8 cellular contexts compared by ENCODE assay signal in genomic region chr5:76649140-76649539, GRCh38. TPM values are rescaled to one million over a fixed set of nuclear protein-coding genes. Genes with fewer than 3 reads are reported as not detected.
"Had no signal": no experiment of that assay in that cellular context is flagged by ENCODE, and none has a peak within 500 bp of the region (broad histone marks: within the 10 kb centered on the region; RNA-seq: fewer than 3 reads in every experiment).

No MANE protein-coding gene starts in this region.

- H3K4me3 ChIP-seq: GM23248, HAP-1 had no signal

- H3K27ac Mint-ChIP-seq: IgD-negative memory B cell had no signal

- ATAC-seq: HCT116 had no signal

- H3K4me3 Mint-ChIP-seq: IgD-negative memory B cell had no signal

- H3K27ac ChIP-seq: GM23248, KMS-11 had no signal

- H3K36me3 ChIP-seq: HAP-1 had no signal

- H3K9me3 ChIP-seq: HAP-1 had no signal

- H3K27me3 Mint-ChIP-seq: IgD-negative memory B cell had no signal

- DNase-seq: GM23248, GOT3, H7, Karpas-422 had no signal

- H3K4me1 Mint-ChIP-seq: IgD-negative memory B cell had no signal

- H3K4me1 ChIP-seq: HAP-1 had no signal

RNA-seq across cellular contexts. Expression of gene F2RL2, which starts 25.9 kb away (rescaled TPM):
- total RNA-seq: GM23248 had no signal
- polyA plus RNA-seq: GM23248 had no signal
